Comparison of ENCODE assay signal across 11 cellular contexts in genomic region chr19:32558607-32559228, GRCh38.
"Had no signal": no experiment of that assay in that cellular context is flagged by ENCODE, and none has a peak within 500 bp of the region (broad histone marks: within the 10 kb centered on the region; RNA-seq: fewer than 3 reads in every experiment).

No MANE protein-coding gene starts in this region.

- ATAC-seq: activated T-cell treated with anti-CD3 and anti-CD28 coated beads, Interleukin-2, amount 50 U/mL, for 72 hours; gastroesophageal sphincter had no signal

- H3K27ac ChIP-seq: gastroesophageal sphincter, neutrophil, skin epidermis, thyroid gland, uterus had no signal

- H3K36me3 ChIP-seq: gastroesophageal sphincter, neutrophil, thyroid gland, uterus had no signal

- H3K9me3 ChIP-seq: gastroesophageal sphincter, neutrophil, thyroid gland, uterus had no signal

- H3K4me1 ChIP-seq: gastroesophageal sphincter, thyroid gland, uterus had no signal

- H3K27me3 ChIP-seq: thyroid gland, uterus had no signal

- H3K4me3 ChIP-seq: gastroesophageal sphincter, skin epidermis, thyroid gland, uterus had no signal

- DNase-seq: activated CD4-positive, alpha-beta memory T cell treated with anti-CD3 and anti-CD28 coated beads, Interleukin-2, amount 10 ng/mL, durations not matched to agents 7 days and 5 days; activated CD8-positive, alpha-beta memory T cell treated with anti-CD3 and anti-CD28 coated beads, Interleukin-2, amount 50 U/mL, for 4 hours; activated naive CD8-positive, alpha-beta T cell treated with anti-CD3 and anti-CD28 coated beads, Interleukin-2, amount 10 ng/mL, durations not matched to agents 7 days and 5 days; activated T-cell treated with anti-CD3 and anti-CD28 coated beads, Interleukin-2, amount 50 U/mL, for 72 hours; retina; T-helper 9 cell; thyroid gland; uterus had no signal
